ENCODE assay signal across 32 cellular contexts in genomic region chr17:32588135-32588534, GRCh38.
"Had no signal": no experiment of that assay in that cellular context is flagged by ENCODE, and none has a peak within 500 bp of the region (broad histone marks: within the 10 kb centered on the region; RNA-seq: fewer than 3 reads in every experiment).

No MANE protein-coding gene starts in this region.

- H3K4me3 ChIP-seq: adrenal gland, breast epithelium, cardiac muscle cell, esophagus squamous epithelium, gastroesophageal sphincter, heart right ventricle had no signal

- H3K27me3 ChIP-seq: adrenal gland, breast epithelium, cardiac muscle cell, esophagus squamous epithelium, gastroesophageal sphincter, heart right ventricle had no signal

- H3K27ac ChIP-seq: adrenal gland, breast epithelium, cardiac muscle cell, epithelial cell of prostate, esophagus squamous epithelium, gastroesophageal sphincter, heart right ventricle, WERI-Rb-1 had no signal

- H3K9me3 ChIP-seq: adrenal gland, gastroesophageal sphincter had no signal

- H3K36me3 ChIP-seq: adrenal gland, breast epithelium, cardiac muscle cell, gastroesophageal sphincter, heart right ventricle, WERI-Rb-1 had no signal

- H3K4me1 ChIP-seq: adrenal gland, breast epithelium, esophagus squamous epithelium, gastroesophageal sphincter had no signal

- ATAC-seq: activated CD4-positive, CD25-positive, alpha-beta regulatory T cell treated with anti-CD3 and anti-CD28 coated beads, Interleukin-2, amount 50 U/mL, for 24 hours; activated CD8-positive, alpha-beta T cell treated with anti-CD3 and anti-CD28 coated beads for 36 hours; activated naive CD8-positive, alpha-beta T cell treated with anti-CD3 and anti-CD28 coated beads, Interleukin-2, amount 50 U/mL, for 24 hours; activated T-cell treated with anti-CD3 and anti-CD28 coated beads, Interleukin-2, amount 50 U/mL, for 4 hours; activated T-helper 17 cell treated with anti-CD3 and anti-CD28 coated beads, Interleukin-2, amount 50 U/mL, for 72 hours; effector memory CD8-positive, alpha-beta T cell; gastroesophageal sphincter; heart right ventricle; T-helper 17 cell had no signal

- DNase-seq: activated B cell treated with CpG ODN at 0.5 μM for 24 hours; activated CD4-positive, alpha-beta T cell treated with anti-CD3 and anti-CD28 coated beads for 48 hours; activated CD4-positive, alpha-beta T cell treated with anti-CD3 and anti-CD28 coated beads, Interleukin-2, amount 50 U/mL, for 1 hour; activated CD4-positive, alpha-beta T cell treated with anti-CD3 and anti-CD28 coated beads, Interleukin-2, amount 50 U/mL, for 48 hours; activated CD8-positive, alpha-beta memory T cell treated with anti-CD3 and anti-CD28 coated beads for 24 hours; activated CD8-positive, alpha-beta T cell treated with anti-CD3 and anti-CD28 coated beads for 36 hours; activated effector memory CD4-positive, alpha-beta T cell treated with Interleukin-2 at 50 U/mL for 16 hours; activated gamma-delta T cell treated with Interleukin-2 at 50 U/mL for 16 hours; activated naive CD4-positive, alpha-beta T cell treated with anti-CD3 and anti-CD28 coated beads, Interleukin-2, amount 50 U/mL, for 16 hours; activated naive CD4-positive, alpha-beta T cell treated with Interleukin-2 at 50 U/mL for 16 hours; activated naive CD8-positive, alpha-beta T cell treated with anti-CD3 and anti-CD28 coated beads, Interleukin-2, amount 50 U/mL, for 24 hours; activated T-cell treated with anti-CD3 and anti-CD28 coated beads, Interleukin-2, amount 50 U/mL, for 4 hours; adrenal gland; aorta; central memory CD4-positive, alpha-beta T cell; cortex of kidney; dermis blood vessel endothelial cell; effector CD4-positive, alpha-beta T cell; effector memory CD8-positive, alpha-beta T cell; esophagus squamous epithelium; foreskin melanocyte; heart right ventricle; T-helper 1 cell; T-helper 17 cell; T1000; WERI-Rb-1 had no signal
